ENCODE assay signal across 8 cellular contexts in genomic region chr19:58009666-58010301, GRCh38. TPM values are rescaled to one million over a fixed set of nuclear protein-coding genes. Genes with fewer than 3 reads are reported as not detected.
DNase-seq lines count a peak whose midpoint lies in the region; ATAC-seq and TF ChIP-seq lines count a peak whose summit lies in the region.

No MANE protein-coding gene starts in this region.

- peak; percentile 68 for ATAC-seq in GM19468 (IDR thresholded peaks at IDR 0.05; ENCODE audit: extremely low read depth, unreplicated experiment)
- ATAC-seq in stimulated activated effector memory CD8-positive, alpha-beta T cell treated with anti-CD3 and anti-CD28 coated beads, Interleukin-12 subunit alpha, Interleukin-12 subunit beta, amount 100 ng/mL, for 72 hours = peak; percentile 84

- H3K4me1 ChIP-seq in esophagus (ENCODE audit: control insufficient read depth in 2 of 2, insufficient read depth in 2 of 2, low read length in 1 of 2) = peaks cover 2 to 8% of the 10 kb centered on the region in 2 donors

- TF ChIP-seq CTCF in AG04450 (IDR thresholded peaks at IDR 0.05; ENCODE audit: low read depth, low read length) = no peak

- POLR2A ChIA-PET in AG04450 (lab: Yijun Ruan, JAX) = no interaction called here

- H3K9me3 ChIP-seq in AG04450 (ENCODE audit: control insufficient read depth, insufficient read depth, low read length) (peaks cover 83% of the 10 kb centered on the region), esophagus (ENCODE audit: control insufficient read depth in 2 of 2, insufficient read depth in 1 of 2, low read depth in 1 of 2, low read length in 1 of 2) (peaks cover 32 to 46% of the 10 kb centered on the region in 2 donors)

- H3K27me3 ChIP-seq in AG04450 (ENCODE audit: control insufficient read depth, insufficient read depth, low read length) = no peaks in the 10 kb centered on the region
- H3K27me3 ChIP-seq in esophagus (ENCODE audit: control insufficient read depth in 1 of 2, insufficient read depth in 2 of 2, low read length in 2 of 2) = no peaks in the 10 kb centered on the region

- H3K36me3 Mint-ChIP-seq in stimulated activated effector memory CD8-positive, alpha-beta T cell treated with anti-CD3 and anti-CD28 coated beads, Interleukin-12 subunit alpha, Interleukin-12 subunit beta, amount 100 ng/mL, for 72 hours = peaks cover 4% of the 10 kb centered on the region

- peaks cover 0 to 2% of the 10 kb centered on the region in 2 donors for H3K36me3 ChIP-seq in esophagus (ENCODE audit: control insufficient read depth in 2 of 2, insufficient read depth in 2 of 2, low read length in 1 of 2)

- peak overlapping the region; percentile 21 for H3K27ac ChIP-seq in AG04450 (ENCODE audit: low read depth, low read length)
- peak overlapping the region in 1 of 2 donors; percentile 85 for H3K27ac ChIP-seq in esophagus (ENCODE audit: low read depth in 2 of 2, low read length in 1 of 2)

- H3K4me1 Mint-ChIP-seq in stimulated activated effector memory CD8-positive, alpha-beta T cell treated with anti-CD3 and anti-CD28 coated beads, Interleukin-12 subunit alpha, Interleukin-12 subunit beta, amount 100 ng/mL, for 72 hours = peaks cover 1% of the 10 kb centered on the region

- CTCF ChIA-PET in AG04450 (lab: Charles Lee) = no interaction called here

- peak overlapping the region; percentile 54 for H3K4me3 Mint-ChIP-seq in stimulated activated effector memory CD8-positive, alpha-beta T cell treated with anti-CD3 and anti-CD28 coated beads, Interleukin-12 subunit alpha, Interleukin-12 subunit beta, amount 100 ng/mL, for 72 hours

- H3K4me3 ChIP-seq in AG04450 (ENCODE audit: low read depth, low read length) (peak overlapping the region; percentile 53), esophagus (ENCODE audit: low read depth in 1 of 2, low read length in 2 of 2) (peak overlapping the region; percentile 27 to 29)

- no peak overlapping the region for H3K27ac Mint-ChIP-seq in stimulated activated effector memory CD8-positive, alpha-beta T cell treated with anti-CD3 and anti-CD28 coated beads, Interleukin-12 subunit alpha, Interleukin-12 subunit beta, amount 100 ng/mL, for 72 hours

- 11 to 12% methylated on average over 41 of the region's 41 CpGs for WGBS in esophagus, 2 donors

- DNase-seq in AG04450 (ENCODE audit: low read depth, low spot score) (peak; percentile 41), NCI-H345 (lab: John Stamatoyannopoulos, UW) (peak; percentile 89), activated T-cell treated with anti-CD3 and anti-CD28 coated beads for 4 hours (peak; percentile 29), middle frontal gyrus (ENCODE audit: extremely low spot score, low spot score) (peak; percentile 91), GM19240 (ENCODE audit: insufficient read length, low spot score) (no peak)
- DNase-seq in stimulated activated effector memory CD8-positive, alpha-beta T cell treated with anti-CD3 and anti-CD28 coated beads, Interleukin-12 subunit alpha, Interleukin-12 subunit beta, amount 100 ng/mL, for 72 hours (ENCODE audit: low spot score in 2 of 2) = peak; percentile 24 to 49

- peaks cover 27% of the 10 kb centered on the region for H3K9me3 Mint-ChIP-seq in stimulated activated effector memory CD8-positive, alpha-beta T cell treated with anti-CD3 and anti-CD28 coated beads, Interleukin-12 subunit alpha, Interleukin-12 subunit beta, amount 100 ng/mL, for 72 hours

RNA-seq across cellular contexts. Expression of gene ZNF606, which starts 7.2 kb away (rescaled TPM):
- polyA plus RNA-seq in AG04450 (2011; rRNA removed) (4.9 TPM in 2 replicates), esophagus (1 to 10 TPM; 4.6 to 7.2 TPM)
- polyA minus RNA-seq in AG04450 (2011; rRNA and poly(A)+ RNA removed) = 8.7 and 10.2 TPM in 2 replicates

RNA-seq across cellular contexts. Expression of gene ZSCAN1, which starts 24.0 kb away (rescaled TPM):
- polyA plus RNA-seq in AG04450 (2011; rRNA removed) = not detected in 2 replicates
- polyA minus RNA-seq in AG04450 (2011; rRNA and poly(A)+ RNA removed) = not detected in 2 replicates
- under 1 TPM in 1 of 2 donors, not detected in 1; 0.05 TPM for polyA plus RNA-seq in esophagus

RNA-seq across cellular contexts. Expression of gene C19orf18, which starts 35.5 kb away (rescaled TPM):
- polyA plus RNA-seq in AG04450 (2011; rRNA removed) (0.10 and 0.27 TPM in 2 replicates), esophagus (1 to 10 TPM in 1 of 2 donors, under 1 TPM in 1; 0.32 to 1.0 TPM)
- polyA minus RNA-seq in AG04450 (2011; rRNA and poly(A)+ RNA removed) = not detected in 2 replicates

RNA-seq across cellular contexts. Expression of gene ZNF135, which starts 49.3 kb away (rescaled TPM):
- 6.4 and 6.6 TPM in 2 replicates for polyA plus RNA-seq in AG04450 (2011; rRNA removed)
- polyA minus RNA-seq in AG04450 (2011; rRNA and poly(A)+ RNA removed) = 6.6 and 8.1 TPM in 2 replicates
- 1 to 10 TPM; 1.6 to 2.9 TPM for polyA plus RNA-seq in esophagus
